9 cellular contexts compared by ENCODE assay signal in genomic region chr9:136373300-136374182, GRCh38. TPM values are rescaled to one million over a fixed set of nuclear protein-coding genes. Genes with fewer than 3 reads are reported as not detected.
A peak's percentile ranks its signal among the peaks of the same experiment; 100 is the strongest.
DNase-seq lines count a peak whose midpoint lies in the region; ATAC-seq, FAIRE-seq and TF ChIP-seq lines count a peak whose summit lies in the region.
"Had no signal": no experiment of that assay in that cellular context is flagged by ENCODE, and none has a peak within 500 bp of the region (broad histone marks: within the 10 kb centered on the region; RNA-seq: fewer than 3 reads in every experiment).

CARD9 (minus strand) TSS chr9:136373669; CDS start chr9:136372078, 1,591 bp downstream.

- peaks cover 13% of the 10 kb centered on the region for H3K4me1 Mint-ChIP-seq in mesothelial cell of epicardium
- H3K4me1 Mint-ChIP-seq: activated naive CD4-positive, alpha-beta T cell treated with anti-CD3 and anti-CD28 coated beads, Interleukin-2, amount 50 U/mL, for 24 hours had no signal

- BruUV-seq in K562 (replicated peaks; lab: Mats Ljungman, UMichigan): TSS peak; percentile 62

- no peak for TF ChIP-seq CTCF in AG04450 (IDR thresholded peaks at IDR 0.05; ENCODE audit: low read depth, low read length)
- no peak for TF ChIP-seq CTCF in HL-60 (IDR thresholded peaks at IDR 0.05; ENCODE audit: insufficient read depth, low read length)
- TF ChIP-seq CTCF in K562 (IDR thresholded peaks at IDR 0.05 in 2 of 3, conservative IDR thresholded peaks at IDR 0.05 in 1 of 3; ENCODE audit: insufficient read depth in 2 of 3, low read depth in 1 of 3, low read length in 3 of 3): no peak
- TF ChIP-seq CTCF in mesothelial cell of epicardium (IDR thresholded peaks at IDR 0.05; ENCODE audit: unreplicated experiment): no peak

- peak; percentile 92 for ATAC-seq in K562
- no peak for ATAC-seq in HG02970 (IDR thresholded peaks at IDR 0.05; ENCODE audit: low FRiP score, unreplicated experiment)

- peak within 1 kb of the TSS; percentile 89 to 93 for H3K9ac ChIP-seq in K562 (ENCODE audit: insufficient read depth in 1 of 2, low read depth in 2 of 2, low read length in 2 of 2)

- H3K27me3 ChIP-seq in AG04450 (ENCODE audit: control insufficient read depth, insufficient read depth, low read length) (no peaks in the 10 kb centered on the region), HL-60 (ENCODE audit: insufficient read depth, poor library complexity, severe bottlenecking) (no peaks in the 10 kb centered on the region), K562 (ENCODE audit: control insufficient read depth in 2 of 2, insufficient read depth in 2 of 2, low read length in 2 of 2) (no peaks in the 10 kb centered on the region), HAP-1 (ENCODE audit: low read depth) (no peaks in the 10 kb centered on the region)

- intact Hi-C loops in K562 (cut with micrococcal nuclease): no loop called here

- H3K9me3 ChIP-seq in AG04450 (ENCODE audit: control insufficient read depth, insufficient read depth, low read length) (peaks cover 12% of the 10 kb centered on the region; the same call in 1 of the 2 replicates), K562 (replicated peaks; ENCODE audit: control insufficient read depth, insufficient read depth, low read depth, low read length) (no peaks in the 10 kb centered on the region), HAP-1 (no peaks in the 10 kb centered on the region)

- 26% methylated on average over 22 of the region's 27 CpGs for WGBS in K562 (ENCODE audit: insufficient coverage, low coverage, missing lambda C conversion rate)

- H3K4me1 ChIP-seq in K562 (replicated peaks in 1 of 2; ENCODE audit: control insufficient read depth in 2 of 2, insufficient read depth in 2 of 2, low read length in 2 of 2) (peaks cover 9 to 81% of the 10 kb centered on the region in 2 experiments; a peak in 4 of 5 replicates), HAP-1 (no peaks in the 10 kb centered on the region)

- H2AFZ ChIP-seq in K562 (ENCODE audit: low read depth, low read length): peak within 1 kb of the TSS; percentile 79

- no peak within 1 kb of the TSS for H3K4me3 ChIP-seq in AG04450 (ENCODE audit: low read depth, low read length)
- peak within 1 kb of the TSS; percentile 76 for H3K4me3 ChIP-seq in HL-60 (replicated peaks; ENCODE audit: insufficient read depth, low read length)
- peak within 1 kb of the TSS; percentile 55 for H3K4me3 ChIP-seq in K562
- no peak within 1 kb of the TSS for H3K4me3 ChIP-seq in HAP-1

- H3K27ac Mint-ChIP-seq in mesothelial cell of epicardium: peak within 1 kb of the TSS; percentile 47
- H3K27ac Mint-ChIP-seq: activated naive CD4-positive, alpha-beta T cell treated with anti-CD3 and anti-CD28 coated beads, Interleukin-2, amount 50 U/mL, for 24 hours had no signal

- TF ChIP-seq EP300 in K562 (IDR thresholded peaks at IDR 0.05; ENCODE audit: low read length): no peak

- H3K79me2 ChIP-seq in K562 (ENCODE audit: control insufficient read depth, insufficient read depth, low read length): peaks cover 24% of the 10 kb centered on the region

- peak within 1 kb of the TSS; percentile 37 for H3K4me3 Mint-ChIP-seq in mesothelial cell of epicardium
- H3K4me3 Mint-ChIP-seq: activated naive CD4-positive, alpha-beta T cell treated with anti-CD3 and anti-CD28 coated beads, Interleukin-2, amount 50 U/mL, for 24 hours had no signal

- no peaks in the 10 kb centered on the region for H3K9me3 Mint-ChIP-seq in mesothelial cell of epicardium
- H3K9me3 Mint-ChIP-seq: activated naive CD4-positive, alpha-beta T cell treated with anti-CD3 and anti-CD28 coated beads, Interleukin-2, amount 50 U/mL, for 24 hours had no signal

- no peaks in the 10 kb centered on the region for H3K27me3 Mint-ChIP-seq in mesothelial cell of epicardium (ENCODE audit: low read depth)

- no peak for TF ChIP-seq RAD21 in K562 (CRISPR knock-in tag; conservative IDR thresholded peaks at IDR 0.05 in 1 of 2, IDR thresholded peaks at IDR 0.05 in 1 of 2)

- H3K4me2 ChIP-seq in K562 (ENCODE audit: insufficient read depth, low read length): peak within 1 kb of the TSS; percentile 95

- FAIRE-seq in K562 (lab: Jason Lieb, UNC): peak; percentile 96

- CTCF ChIA-PET in AG04450 (lab: Charles Lee): interaction anchor here (1.5 to 1.8 kb wide), 2 partner anchors 10 to 61 kb away, joined by 8 to 9 read pairs; partner anchors contain the start of gene DNLZ
- CTCF ChIA-PET in K562 (lab: Yijun Ruan, JAX; ENCODE audit: low intra/inter-chr PET ratio): no interaction called here

- in situ Hi-C loops in K562 (cut with MboI) (no loop called here), HAP-1 (cut with MboI; ENCODE audit: low sequenced_read_pairs) (no loop called here)

- H4K20me1 ChIP-seq in K562 (replicated peaks; ENCODE audit: control insufficient read depth, insufficient read depth, low read length): no peaks in the 10 kb centered on the region

- H3K36me3 ChIP-seq in K562 (ENCODE audit: control insufficient read depth, insufficient read depth, low read length) (peaks cover 76% of the 10 kb centered on the region; the same call in 2 of the 3 replicates), HAP-1 (replicated peaks) (peaks cover 23% of the 10 kb centered on the region)

- H3K27ac ChIP-seq in AG04450 (ENCODE audit: low read depth, low read length) (peak within 1 kb of the TSS; percentile 89), HL-60 (replicated peaks) (peak within 1 kb of the TSS; percentile 91), K562 (ENCODE audit: extremely low read depth, low read depth, low read length) (peak within 1 kb of the TSS; percentile 79)

- no peaks in the 10 kb centered on the region for H3K36me3 Mint-ChIP-seq in mesothelial cell of epicardium
- H3K36me3 Mint-ChIP-seq: activated naive CD4-positive, alpha-beta T cell treated with anti-CD3 and anti-CD28 coated beads, Interleukin-2, amount 50 U/mL, for 24 hours had no signal

- no peaks in the 10 kb centered on the region for H3K9me1 ChIP-seq in K562 (ENCODE audit: control insufficient read depth, insufficient read depth, low read length)

- DNase-seq in AG04450 (ENCODE audit: low read depth, low spot score) (no peak), HL-60 (ENCODE audit: low read depth in 1 of 2, low spot score in 1 of 2) (peak; percentile 84 to 90), K562 (ENCODE audit: extremely low read depth in 1 of 4, low spot score in 3 of 4) (peak; percentile 68 to 87 (median 76)), mesothelial cell of epicardium (ENCODE audit: low spot score in 2 of 2, unreplicated experiment in 2 of 2) (no peak), HuH-7 (ENCODE audit: low spot score) (no peak), HAP-1 (ENCODE audit: low spot score in 2 of 2) (no peak), ecto neural progenitor cell (ENCODE audit: low spot score) (no peak)

- TF ChIP-seq POLR2A in K562 (conservative IDR thresholded peaks at IDR 0.05): peak; percentile 84

- POLR2A ChIA-PET in AG04450 (lab: Yijun Ruan, JAX) (interaction anchor here (1.0 to 1.6 kb wide), 2 partner anchors 11 to 46 kb away, joined by 3 to 22 read pairs; partner anchors contain the start of genes DNLZ and GPSM1), K562 (lab: Yijun Ruan, JAX) (interaction anchor here (0.6 to 1.0 kb wide), 7 partner anchors 7 to 869 kb away, joined by 3 to 8 read pairs (median 3); partner anchors contain the start of gene DNLZ)

TF ChIP-seq in K562, 482 proteins besides CTCF, POLR2A, EP300 and RAD21 (continues in another document):
- TF ChIP-seq CHCHD3 (CRISPR knock-in tag; IDR thresholded peaks at IDR 0.05) (no peak), RBFOX2 (IDR thresholded peaks at IDR 0.05; ENCODE audit: low read depth, low read length) (peak; percentile 90), SETDB1 (IDR thresholded peaks at IDR 0.05; ENCODE audit: low read length) (no peak), FOXK2 (conservative IDR thresholded peaks at IDR 0.05 in 1 of 2, IDR thresholded peaks at IDR 0.05 in 1 of 2; ENCODE audit: low read depth in 2 of 2) (no peak), ZNF778 (CRISPR knock-in tag; IDR thresholded peaks at IDR 0.05) (no peak), HEY1 (CRISPR knock-in tag; IDR thresholded peaks at IDR 0.05; ENCODE audit: borderline replicate concordance) (no peak)

RNA-seq across cellular contexts. Expression of gene CARD9, which starts in this region (rescaled TPM):
- polyA plus RNA-seq in AG04450 (2011; rRNA removed) (0.63 and 0.93 TPM in 2 replicates), K562 (2011; rRNA removed) (9.7 and 27.8 TPM in 2 replicates), K562 (2014; fragmentation: Illumina TruSeq; extraction: Trizol) (4.7 and 13.2 TPM in 2 replicates), K562 (2014; fragmentation: Nextera tagmentation; extraction: Ambion mirVana) (1 to 10 TPM; 1.7 to 2.0 TPM), K562 (2014; rRNA removed) (40.4 and 53.0 TPM in 2 replicates)
- 0.51 and 0.87 TPM in 2 replicates for polyA minus RNA-seq in AG04450 (2011; rRNA and poly(A)+ RNA removed)
- total RNA-seq in K562 (2011; cell fraction: chromatin; rRNA removed; ENCODE audit: low replicate concordance): 37.4 and 149 TPM in 2 replicates
- 92.6 and 92.9 TPM in 2 replicates for total RNA-seq in K562 (2011; cell fraction: nucleolus; rRNA removed)
- 39.7 and 46.5 TPM in 2 replicates for total RNA-seq in K562 (2011; cell fraction: nucleoplasm; rRNA removed)
- total RNA-seq in K562 (2014; rRNA removed) (37.6 and 40.1 TPM in 2 replicates), K562 (2014; rRNA removed; fragmentation: Illumina TruSeq; extraction: Trizol) (3.5 and 3.6 TPM in 2 replicates), K562 (2015; rRNA removed; fragmentation: Illumina TruSeq; extraction: Trizol) (14.6 and 15.8 TPM in 2 replicates), K562 (2021) (35.6 and 42.7 TPM in 2 replicates), mesothelial cell of epicardium (3.6 to 4.9 TPM (median 4.0 TPM) in 3 replicates)
- 10.5 and 13.4 TPM in 2 replicates for polyA plus RNA-seq in K562 (2011; cell fraction: cytosol; rRNA removed)
- polyA plus RNA-seq in K562 (2011; cell fraction: nucleus; rRNA removed): 231 and 234 TPM in 2 replicates
- polyA plus RNA-seq in K562 (2012): 21.9 and 61.0 TPM in 2 replicates
- 4.8 and 5.0 TPM in 2 replicates for polyA minus RNA-seq in K562 (2011; rRNA and poly(A)+ RNA removed)
- polyA minus RNA-seq in K562 (2011; cell fraction: cytosol; rRNA and poly(A)+ RNA removed): 7.2 and 12.8 TPM in 2 replicates
- 25.8 and 55.4 TPM in 2 replicates for polyA minus RNA-seq in K562 (2011; cell fraction: nucleus; rRNA and poly(A)+ RNA removed)

Comparison
In these comparisons a context has a peak if more than half of its experiments do, and no peak if none do; other contexts are left out.
1. DNase-seq: peak in HL-60 (2 of 2) and K562 (4 of 4); none in AG04450 (single experiment), mesothelial cell of epicardium (0 of 2), HuH-7 (single experiment), HAP-1 (0 of 2) and ecto neural progenitor cell (single experiment).
2. H3K4me3 ChIP-seq: peak in HL-60 (single experiment) and K562 (single experiment); none in AG04450 (single experiment) and HAP-1 (single experiment).
3. Peak in every context shown above with its lines, with median percentiles within 50 percentile points of each other: H3K27ac ChIP-seq.